Comparison of ENCODE assay signal across 1 cellular context in the genomic region with DNA sequence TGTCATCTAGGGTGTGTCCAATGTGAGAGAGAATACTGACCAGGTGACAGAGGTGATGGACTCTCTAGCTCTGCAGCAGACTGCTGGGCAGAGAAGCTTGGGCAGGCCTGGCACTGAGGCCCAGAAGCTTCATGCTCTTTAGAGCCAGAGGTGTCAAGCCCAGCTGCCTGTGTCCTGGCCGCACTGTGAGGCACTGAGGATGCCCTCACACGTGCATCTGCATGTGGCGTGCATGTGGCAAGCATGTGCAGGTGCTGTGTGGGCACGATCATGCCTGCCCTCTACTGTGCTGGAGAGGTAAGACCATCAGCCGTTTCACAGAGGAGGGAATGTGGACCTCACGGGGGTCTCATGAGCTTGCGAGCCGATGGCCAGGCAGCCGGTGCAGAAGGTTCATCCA.
TF ChIP-seq lines count a peak whose summit lies in the region.

No MANE protein-coding gene starts in this region.

TF ChIP-seq in K562, 482 proteins besides CTCF, POLR2A, EP300 and RAD21 (continued from another document and continues in another):
- TF ChIP-seq AFF4 (CRISPR knock-in tag; IDR thresholded peaks at IDR 0.05) (no peak), MYC (IDR thresholded peaks at IDR 0.05; ENCODE audit: low read depth, low read length) (peak; percentile 29; the same call in 1 of the 2 replicates), MYC (CRISPR knock-in tag; IDR thresholded peaks at IDR 0.05; ENCODE audit: borderline replicate concordance, low read depth) (no peak), ARID3A (IDR thresholded peaks at IDR 0.05; ENCODE audit: borderline replicate concordance, low read depth, low read length) (no peak), POLR3G (IDR thresholded peaks at IDR 0.05; ENCODE audit: extremely low read depth, insufficient read length, insufficient replicate concordance) (no peak), CEBPZ (IDR thresholded peaks at IDR 0.05; ENCODE audit: borderline replicate concordance, low read depth, low read length) (no peak), ATF7 (IDR thresholded peaks at IDR 0.05) (no peak), CBX2 (IDR thresholded peaks at IDR 0.05; ENCODE audit: insufficient read depth, low read length, poor library complexity, severe bottlenecking) (no peak), SOX6 (IDR thresholded peaks at IDR 0.05) (no peak), NCOR1 (IDR thresholded peaks at IDR 0.05) (no peak), E2F1 (CRISPR knock-in tag; IDR thresholded peaks at IDR 0.05) (no peak), THAP12 (CRISPR knock-in tag; IDR thresholded peaks at IDR 0.05) (peak; percentile 83; the same call in 1 of the 2 replicates), ESRRA (IDR thresholded peaks at IDR 0.05; ENCODE audit: borderline replicate concordance, low read depth) (no peak), ZNF277 (CRISPR knock-in tag; IDR thresholded peaks at IDR 0.05; ENCODE audit: borderline replicate concordance) (no peak), MAFG (tag; conservative IDR thresholded peaks at IDR 0.05) (no peak), WHSC1 (IDR thresholded peaks at IDR 0.05; ENCODE audit: low read length) (peak; percentile 96), USF2 (CRISPR knock-in tag; IDR thresholded peaks at IDR 0.05) (no peak), NCOA4 (IDR thresholded peaks at IDR 0.05; ENCODE audit: partially characterized antibody) (no peak), MLX (CRISPR knock-in tag; conservative IDR thresholded peaks at IDR 0.05) (peak in 1 of 2 experiments; percentile 82; a peak in 1 of 4 replicates), MTA3 (IDR thresholded peaks at IDR 0.05; ENCODE audit: borderline replicate concordance) (0 out of 2 replicates have a peak, but pooled peaks have one; percentile 55), SRSF9 (IDR thresholded peaks at IDR 0.05; ENCODE audit: borderline replicate concordance, low read depth, low read length) (no peak), NR3C1 (CRISPR knock-in tag; IDR thresholded peaks at IDR 0.05) (no peak), ZNF699 (CRISPR knock-in tag; IDR thresholded peaks at IDR 0.05; ENCODE audit: insufficient replicate concordance) (no peak), MED1 (CRISPR knock-in tag; IDR thresholded peaks at IDR 0.05; ENCODE audit: borderline replicate concordance) (no peak)
- TF ChIP-seq, protein P1, sequence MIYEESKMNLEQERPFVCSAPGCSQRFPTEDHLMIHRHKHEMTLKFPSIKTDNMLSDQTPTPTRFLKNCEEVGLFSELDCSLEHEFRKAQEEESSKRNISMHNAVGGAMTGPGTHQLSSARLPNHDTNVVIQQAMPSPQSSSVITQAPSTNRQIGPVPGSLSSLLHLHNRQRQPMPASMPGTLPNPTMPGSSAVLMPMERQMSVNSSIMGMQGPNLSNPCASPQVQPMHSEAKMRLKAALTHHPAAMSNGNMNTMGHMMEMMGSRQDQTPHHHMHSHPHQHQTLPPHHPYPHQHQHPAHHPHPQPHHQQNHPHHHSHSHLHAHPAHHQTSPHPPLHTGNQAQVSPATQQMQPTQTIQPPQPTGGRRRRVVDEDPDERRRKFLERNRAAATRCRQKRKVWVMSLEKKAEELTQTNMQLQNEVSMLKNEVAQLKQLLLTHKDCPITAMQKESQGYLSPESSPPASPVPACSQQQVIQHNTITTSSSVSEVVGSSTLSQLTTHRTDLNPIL (CRISPR knock-in tag; IDR thresholded peaks at IDR 0.05), result no peak
